31 cellular contexts compared by ENCODE assay signal in genomic region chr14:65160091-65160490, GRCh38. TPM values are rescaled to one million over a fixed set of nuclear protein-coding genes. Genes with fewer than 3 reads are reported as not detected.
DNase-seq lines count a peak whose midpoint lies in the region; ATAC-seq and TF ChIP-seq lines count a peak whose summit lies in the region.
"Had no signal": no experiment of that assay in that cellular context is flagged by ENCODE, and none has a peak within 500 bp of the region (broad histone marks: within the 10 kb centered on the region; RNA-seq: fewer than 3 reads in every experiment).

No MANE protein-coding gene starts in this region.

- peak overlapping the region; percentile 21; the same call in 1 of the 2 replicates for H3K4me2 ChIP-seq in OCI-LY3 (ENCODE audit: low read length)

- no peaks in the 10 kb centered on the region for H3K9me3 Mint-ChIP-seq in activated CD4-positive, alpha-beta T cell treated with anti-CD3 and anti-CD28 coated beads, Interleukin-2, amount 10 ng/mL, durations not matched to agents 24 days and 14 days
- H3K9me3 Mint-ChIP-seq in stimulated activated naive CD8-positive, alpha-beta T cell treated with anti-CD3 and anti-CD28 coated beads, Interleukin-15, Interleukin-2, amounts not matched to agents 100 ng/mL and 50 ng/mL, for 24 hours = no peaks in the 10 kb centered on the region
- H3K9me3 Mint-ChIP-seq in activated naive CD4-positive, alpha-beta T cell treated with anti-CD3 and anti-CD28 coated beads, Interleukin-2, amount 10 ng/mL, durations not matched to agents 7 days and 5 days = no peaks in the 10 kb centered on the region
- H3K9me3 Mint-ChIP-seq: activated CD4-positive, alpha-beta memory T cell treated with anti-CD3 and anti-CD28 coated beads, Interleukin-2, amount 10 ng/mL, durations not matched to agents 7 days and 5 days; activated naive CD4-positive, alpha-beta T cell treated with anti-CD3 and anti-CD28 coated beads, Interleukin-2, amount 50 U/mL, for 24 hours; H9; natural killer cell had no signal

- H3K27me3 ChIP-seq in OCI-LY3 (ENCODE audit: low read depth, low read length) = peaks cover 57% of the 10 kb centered on the region
- H3K27me3 ChIP-seq: gastrocnemius medialis, right lobe of liver, transverse colon had no signal

- H3K27ac ChIP-seq in OCI-LY3 (ENCODE audit: low read length) = no peak overlapping the region
- H3K27ac ChIP-seq: 22Rv1, C4-2B, gastrocnemius medialis, prostate gland, right lobe of liver, transverse colon had no signal

- H3K27me3 Mint-ChIP-seq in activated CD4-positive, alpha-beta T cell treated with anti-CD3 and anti-CD28 coated beads, Interleukin-2, amount 10 ng/mL, durations not matched to agents 24 days and 14 days = no peaks in the 10 kb centered on the region
- H3K27me3 Mint-ChIP-seq in stimulated activated naive CD8-positive, alpha-beta T cell treated with anti-CD3 and anti-CD28 coated beads, Interleukin-15, Interleukin-2, amounts not matched to agents 100 ng/mL and 50 ng/mL, for 24 hours = no peaks in the 10 kb centered on the region
- H3K27me3 Mint-ChIP-seq in activated naive CD4-positive, alpha-beta T cell treated with anti-CD3 and anti-CD28 coated beads, Interleukin-2, amount 10 ng/mL, durations not matched to agents 7 days and 5 days = peaks cover 11% of the 10 kb centered on the region
- H3K27me3 Mint-ChIP-seq: activated CD4-positive, alpha-beta memory T cell treated with anti-CD3 and anti-CD28 coated beads, Interleukin-2, amount 10 ng/mL, durations not matched to agents 7 days and 5 days; activated naive CD4-positive, alpha-beta T cell treated with anti-CD3 and anti-CD28 coated beads, Interleukin-2, amount 50 U/mL, for 24 hours had no signal

- no peak overlapping the region for H3K9ac ChIP-seq in OCI-LY3 (ENCODE audit: low read length)

- peaks cover 30% of the 10 kb centered on the region for H3K4me1 ChIP-seq in OCI-LY3 (ENCODE audit: low read length)
- H3K4me1 ChIP-seq: prostate gland, right lobe of liver had no signal

- CTCF ChIA-PET in activated naive CD4-positive, alpha-beta T cell treated with anti-CD3 and anti-CD28 coated beads, Interleukin-2, amount 10 ng/mL, durations not matched to agents 7 days and 5 days (lab: Charles Lee) = interaction anchor here (0.6 kb wide), 1 partner anchor 26 kb away, joined by 3 read pairs; no protein-coding TSS in a partner anchor

- H3K79me2 ChIP-seq in OCI-LY3 (ENCODE audit: low read length) = no peaks in the 10 kb centered on the region

- peaks cover 17% of the 10 kb centered on the region for H3K4me1 Mint-ChIP-seq in activated CD4-positive, alpha-beta T cell treated with anti-CD3 and anti-CD28 coated beads, Interleukin-2, amount 10 ng/mL, durations not matched to agents 24 days and 14 days
- H3K4me1 Mint-ChIP-seq in stimulated activated naive CD8-positive, alpha-beta T cell treated with anti-CD3 and anti-CD28 coated beads, Interleukin-15, Interleukin-2, amounts not matched to agents 100 ng/mL and 50 ng/mL, for 24 hours (ENCODE audit: low read depth) = peaks cover 21% of the 10 kb centered on the region
- H3K4me1 Mint-ChIP-seq in activated naive CD4-positive, alpha-beta T cell treated with anti-CD3 and anti-CD28 coated beads, Interleukin-2, amount 10 ng/mL, durations not matched to agents 7 days and 5 days = peaks cover 5% of the 10 kb centered on the region
- H3K4me1 Mint-ChIP-seq: activated naive CD4-positive, alpha-beta T cell treated with anti-CD3 and anti-CD28 coated beads, Interleukin-2, amount 50 U/mL, for 24 hours; natural killer cell had no signal

- no peak overlapping the region for H3K4me3 Mint-ChIP-seq in activated CD4-positive, alpha-beta T cell treated with anti-CD3 and anti-CD28 coated beads, Interleukin-2, amount 10 ng/mL, durations not matched to agents 24 days and 14 days
- H3K4me3 Mint-ChIP-seq in stimulated activated naive CD8-positive, alpha-beta T cell treated with anti-CD3 and anti-CD28 coated beads, Interleukin-15, Interleukin-2, amounts not matched to agents 100 ng/mL and 50 ng/mL, for 24 hours = no peak overlapping the region
- H3K4me3 Mint-ChIP-seq in activated naive CD4-positive, alpha-beta T cell treated with anti-CD3 and anti-CD28 coated beads, Interleukin-2, amount 10 ng/mL, durations not matched to agents 7 days and 5 days = no peak overlapping the region
- H3K4me3 Mint-ChIP-seq: activated CD4-positive, alpha-beta memory T cell treated with anti-CD3 and anti-CD28 coated beads, Interleukin-2, amount 10 ng/mL, durations not matched to agents 7 days and 5 days; activated naive CD4-positive, alpha-beta T cell treated with anti-CD3 and anti-CD28 coated beads, Interleukin-2, amount 50 U/mL, for 24 hours; H9; natural killer cell had no signal

- no peaks in the 10 kb centered on the region for H3K36me3 Mint-ChIP-seq in activated CD4-positive, alpha-beta T cell treated with anti-CD3 and anti-CD28 coated beads, Interleukin-2, amount 10 ng/mL, durations not matched to agents 24 days and 14 days (ENCODE audit: low read depth)
- no peaks in the 10 kb centered on the region for H3K36me3 Mint-ChIP-seq in stimulated activated naive CD8-positive, alpha-beta T cell treated with anti-CD3 and anti-CD28 coated beads, Interleukin-15, Interleukin-2, amounts not matched to agents 100 ng/mL and 50 ng/mL, for 24 hours (ENCODE audit: low read depth)
- H3K36me3 Mint-ChIP-seq in activated naive CD4-positive, alpha-beta T cell treated with anti-CD3 and anti-CD28 coated beads, Interleukin-2, amount 10 ng/mL, durations not matched to agents 7 days and 5 days = no peaks in the 10 kb centered on the region
- H3K36me3 Mint-ChIP-seq: activated naive CD4-positive, alpha-beta T cell treated with anti-CD3 and anti-CD28 coated beads, Interleukin-2, amount 50 U/mL, for 24 hours; natural killer cell had no signal

- H3K27ac Mint-ChIP-seq in activated CD4-positive, alpha-beta T cell treated with anti-CD3 and anti-CD28 coated beads, Interleukin-2, amount 10 ng/mL, durations not matched to agents 24 days and 14 days = peak overlapping the region; percentile 8
- H3K27ac Mint-ChIP-seq in stimulated activated naive CD8-positive, alpha-beta T cell treated with anti-CD3 and anti-CD28 coated beads, Interleukin-15, Interleukin-2, amounts not matched to agents 100 ng/mL and 50 ng/mL, for 24 hours = peak overlapping the region; percentile 43
- no peak overlapping the region for H3K27ac Mint-ChIP-seq in activated naive CD4-positive, alpha-beta T cell treated with anti-CD3 and anti-CD28 coated beads, Interleukin-2, amount 10 ng/mL, durations not matched to agents 7 days and 5 days
- H3K27ac Mint-ChIP-seq: activated CD4-positive, alpha-beta memory T cell treated with anti-CD3 and anti-CD28 coated beads, Interleukin-2, amount 10 ng/mL, durations not matched to agents 7 days and 5 days; activated naive CD4-positive, alpha-beta T cell treated with anti-CD3 and anti-CD28 coated beads, Interleukin-2, amount 50 U/mL, for 24 hours; H9; natural killer cell had no signal

- ATAC-seq in HG02840 (IDR thresholded peaks at IDR 0.05; ENCODE audit: low FRiP score, unreplicated experiment) (peak; percentile 7), GM21786 (IDR thresholded peaks at IDR 0.05; ENCODE audit: unreplicated experiment) (no peak)
- ATAC-seq: gastrocnemius medialis, natural killer cell, PC-3, right lobe of liver had no signal

- H2AFZ ChIP-seq in OCI-LY3 (ENCODE audit: low read depth, low read length) = no peak overlapping the region

- DNase-seq in activated CD4-positive, alpha-beta T cell treated with anti-CD3 and anti-CD28 coated beads, Interleukin-2, amount 10 ng/mL, durations not matched to agents 24 days and 14 days = no peak
- DNase-seq in activated CD4-positive, alpha-beta T cell treated with anti-CD3 and anti-CD28 coated beads, Interleukin-2, amount 50 U/mL, for 1 hour = no peak
- no peak for DNase-seq in cerebellar cortex (ENCODE audit: low spot score)
- no peak for DNase-seq in activated naive CD4-positive, alpha-beta T cell treated with anti-CD3 and anti-CD28 coated beads, Interleukin-2, amount 10 ng/mL, durations not matched to agents 7 days and 5 days
- DNase-seq: activated CD4-positive, alpha-beta memory T cell treated with anti-CD3 and anti-CD28 coated beads, Interleukin-2, amount 10 ng/mL, durations not matched to agents 7 days and 5 days; activated CD8-positive, alpha-beta memory T cell treated with anti-CD3 and anti-CD28 coated beads, Interleukin-2, amount 50 U/mL, for 4 hours; anterior cingulate cortex; COR-L47; DMS53; gastrocnemius medialis; H9; IMR-90; mucosa of descending colon; natural killer cell; NCI-H1694; NCI-H2171; NCI-H510A; nucleus accumbens; PC-3; right lobe of liver; stimulated activated CD8-positive, alpha-beta memory T cell treated with anti-CD3 and anti-CD28 coated beads, Interleukin-4, amount 100 ng/mL, for 48 hours; T-helper 2 cell; transverse colon had no signal

- H3K36me3 ChIP-seq in OCI-LY3 (replicated peaks; ENCODE audit: low read depth, low read length) = no peaks in the 10 kb centered on the region
- H3K36me3 ChIP-seq: gastrocnemius medialis, prostate gland, right lobe of liver, transverse colon had no signal

- no peak for TF ChIP-seq CTCF in OCI-LY3 (IDR thresholded peaks at IDR 0.05; ENCODE audit: low read depth, low read length)

- H3K9me3 ChIP-seq in OCI-LY3 (ENCODE audit: insufficient read depth, low read length) = no peaks in the 10 kb centered on the region
- H3K9me3 ChIP-seq: gastrocnemius medialis, mucosa of descending colon, prostate gland, right lobe of liver, transverse colon had no signal

- intact Hi-C loops in activated CD4-positive, alpha-beta T cell treated with anti-CD3 and anti-CD28 coated beads, Interleukin-2, amount 10 ng/mL, durations not matched to agents 24 days and 14 days (cut with micrococcal nuclease) = loop anchor here (5.0 kb wide), 2 partner anchors 173 to 252 kb away; partner anchors contain the start of genes FNTB and FUT8

- H4K20me1 ChIP-seq in OCI-LY3 (ENCODE audit: insufficient read depth, low read length) = peaks cover 7% of the 10 kb centered on the region; the same call in 1 of the 2 replicates

- H3K4me3 ChIP-seq in OCI-LY3 (ENCODE audit: low read length) = no peak overlapping the region
- H3K4me3 ChIP-seq: gastrocnemius medialis, mucosa of descending colon, prostate gland, right lobe of liver, transverse colon had no signal

RNA-seq across cellular contexts. Expression of gene MAX, which starts 57.8 kb away (rescaled TPM):
- 122 and 128 TPM in 2 replicates for total RNA-seq in activated CD4-positive, alpha-beta T cell treated with anti-CD3 and anti-CD28 coated beads, Interleukin-2, amount 10 ng/mL, durations not matched to agents 24 days and 14 days
